Comparison of ENCODE assay signal across 20 cellular contexts in the genomic region with DNA sequence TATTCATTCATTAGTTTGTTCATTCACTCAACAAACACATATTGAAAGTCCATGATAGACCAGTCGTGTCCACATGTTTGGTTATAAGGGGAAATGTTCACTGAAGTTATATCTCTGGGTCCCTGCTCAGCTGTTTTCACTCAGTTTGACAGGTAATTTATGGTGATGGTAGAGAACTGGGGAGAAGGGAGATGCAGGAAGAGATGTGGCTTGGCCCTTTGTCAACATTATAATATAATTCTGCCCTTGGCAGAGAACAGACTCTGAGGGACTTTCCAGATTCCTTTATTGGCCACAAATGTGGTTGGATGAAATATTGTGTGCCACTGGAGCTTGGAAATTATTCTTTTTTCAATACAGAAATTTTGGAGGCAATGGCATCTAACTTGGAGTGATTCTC. TPM values are rescaled to one million over a fixed set of nuclear protein-coding genes. Genes with fewer than 3 reads are reported as not detected.
DNase-seq lines count a peak whose midpoint lies in the region; ATAC-seq and TF ChIP-seq lines count a peak whose summit lies in the region.
"Had no signal": no experiment of that assay in that cellular context is flagged by ENCODE, and none has a peak within 500 bp of the region (broad histone marks: within the 10 kb centered on the region; RNA-seq: fewer than 3 reads in every experiment).

No MANE protein-coding gene starts in this region.

- DNase-seq in MCF 10A (ENCODE audit: unreplicated experiment) (peak; percentile 27), breast epithelium (ENCODE audit: low spot score in 2 of 2) (no peak), fibroblast of peridontal ligament (ENCODE audit: extremely low read depth) (peak; percentile 80), neural progenitor cell (ENCODE audit: low spot score) (no peak), KBM-7 (no peak)
- DNase-seq in CD4-positive, alpha-beta T cell: no peak
- DNase-seq: activated CD4-positive, alpha-beta T cell treated with anti-CD3 and anti-CD28 coated beads for 48 hours; activated naive CD4-positive, alpha-beta T cell; naive B cell; NCI-H2029; NCI-H510A treated with DMSO at 0.1 percent for 48 hours; OCI-M1; stimulated activated CD4-positive, alpha-beta T cell treated with anti-CD3 and anti-CD28 coated beads, Interleukin-12 subunit alpha, Interleukin-12 subunit beta, amount 100 ng/mL, for 4 hours; stimulated activated naive B cell treated with anti-CD40 and anti-IgM and Interleukin-4, amounts not matched to agents 10 μg/mL and 1 μg/mL and 100 μg/mL, for 72 hours; trophoblast cell had no signal

- H3K4me2 ChIP-seq in neural progenitor cell: no peak overlapping the region

- H3K4me3 ChIP-seq in breast epithelium: no peak overlapping the region
- no peak overlapping the region for H3K4me3 ChIP-seq in neural progenitor cell
- H3K4me3 ChIP-seq: cardiac muscle cell, SJCRH30 had no signal

- CTCF ChIA-PET in MCF 10A (lab: Yijun Ruan, JAX): interaction anchor here (0.6 to 1.1 kb wide), 2 partner anchors 506 to 703 kb away, joined by 3 to 5 read pairs; no protein-coding TSS in a partner anchor
- CTCF ChIA-PET in CD4-positive, alpha-beta T cell (lab: Charles Lee): no interaction called here

- no peaks in the 10 kb centered on the region for H3K9me3 ChIP-seq in breast epithelium
- H3K9me3 ChIP-seq in CD4-positive, alpha-beta T cell (ENCODE audit: control insufficient read depth, low read length): no peaks in the 10 kb centered on the region
- no peaks in the 10 kb centered on the region for H3K9me3 ChIP-seq in neural progenitor cell (ENCODE audit: low read depth)
- H3K9me3 ChIP-seq: SJCRH30 had no signal

- ATAC-seq in SK-N-SH treated with all-trans-retinoic acid at 6 μM for 48 hours: peak; percentile 91
- ATAC-seq in CD4-positive, alpha-beta T cell (ENCODE audit: poor library complexity): no peak
- no peak for ATAC-seq in GM19328 (IDR thresholded peaks at IDR 0.05; ENCODE audit: unreplicated experiment)
- ATAC-seq: stimulated activated naive B cell treated with anti-CD40 and anti-IgM and Interleukin-4, amounts not matched to agents 10 μg/mL and 1 μg/mL and 100 μg/mL, for 72 hours had no signal

- H3K4me1 Mint-ChIP-seq in MCF 10A (ENCODE audit: insufficient read depth, unreplicated experiment) (no peaks in the 10 kb centered on the region), neural progenitor cell (no peaks in the 10 kb centered on the region)
- peaks cover 29% of the 10 kb centered on the region for H3K4me1 Mint-ChIP-seq in CD4-positive, alpha-beta T cell (ENCODE audit: low read depth)
- H3K4me1 Mint-ChIP-seq: naive B cell; stimulated activated naive B cell treated with anti-CD40 and anti-IgM and Interleukin-4, amounts not matched to agents 10 μg/mL and 1 μg/mL and 100 μg/mL, for 72 hours had no signal

- no peak overlapping the region for H2AFZ ChIP-seq in neural progenitor cell (replicated peaks)

- no peaks in the 10 kb centered on the region for H3F3A ChIP-seq in neural progenitor cell (ENCODE audit: low read depth)

- H3K36me3 ChIP-seq in breast epithelium: no peaks in the 10 kb centered on the region
- no peaks in the 10 kb centered on the region for H3K36me3 ChIP-seq in neural progenitor cell
- H3K36me3 ChIP-seq: cardiac muscle cell, SJCRH30 had no signal

- H3K27ac Mint-ChIP-seq in MCF 10A (ENCODE audit: low read depth, unreplicated experiment) (no peak overlapping the region), neural progenitor cell (no peak overlapping the region)
- no peak overlapping the region for H3K27ac Mint-ChIP-seq in CD4-positive, alpha-beta T cell
- H3K27ac Mint-ChIP-seq: naive B cell; stimulated activated naive B cell treated with anti-CD40 and anti-IgM and Interleukin-4, amounts not matched to agents 10 μg/mL and 1 μg/mL and 100 μg/mL, for 72 hours had no signal

- H3K27me3 Mint-ChIP-seq in MCF 10A (ENCODE audit: insufficient read depth, unreplicated experiment) (no peaks in the 10 kb centered on the region), neural progenitor cell (ENCODE audit: insufficient read depth, low read depth) (no peaks in the 10 kb centered on the region)
- H3K27me3 Mint-ChIP-seq in CD4-positive, alpha-beta T cell: no peaks in the 10 kb centered on the region

- intact Hi-C loops in MCF 10A (cut with micrococcal nuclease): no loop called here
- intact Hi-C loops in breast epithelium (cut with DNase I; ENCODE audit: low total_unique reads): no loop called here
- intact Hi-C loops in CD4-positive, alpha-beta T cell (cut with DNase I, micrococcal nuclease): no loop called here

- H3K4me3 Mint-ChIP-seq in MCF 10A (ENCODE audit: unreplicated experiment) (no peak overlapping the region), neural progenitor cell (no peak overlapping the region)
- H3K4me3 Mint-ChIP-seq in CD4-positive, alpha-beta T cell: no peak overlapping the region
- H3K4me3 Mint-ChIP-seq: naive B cell; stimulated activated naive B cell treated with anti-CD40 and anti-IgM and Interleukin-4, amounts not matched to agents 10 μg/mL and 1 μg/mL and 100 μg/mL, for 72 hours had no signal

- in situ Hi-C loops in KBM-7 (cut with MboI; ENCODE audit: low pct_unique_long_range_greater_than_20kb, low sequenced_read_pairs): no loop called here

- no peak for TF ChIP-seq POLR2A in breast epithelium (IDR thresholded peaks at IDR 0.05)

- no peaks in the 10 kb centered on the region for H3K4me1 ChIP-seq in breast epithelium
- H3K4me1 ChIP-seq in neural progenitor cell: no peaks in the 10 kb centered on the region
- H3K4me1 ChIP-seq: SJCRH30 had no signal

- BruUV-seq in MCF 10A (replicated peaks; lab: Mats Ljungman, UMichigan): no TSS peak

- H3K27ac ChIP-seq in breast epithelium (no peak overlapping the region), neural progenitor cell (no peak overlapping the region)
- H3K27ac ChIP-seq in CD4-positive, alpha-beta T cell (ENCODE audit: low read depth, low read length): no peak overlapping the region
- H3K27ac ChIP-seq: 22Rv1, cardiac muscle cell, SJCRH30 had no signal

- H3K36me3 Mint-ChIP-seq in MCF 10A (ENCODE audit: insufficient read depth, unreplicated experiment) (no peaks in the 10 kb centered on the region), neural progenitor cell (no peaks in the 10 kb centered on the region)
- no peaks in the 10 kb centered on the region for H3K36me3 Mint-ChIP-seq in CD4-positive, alpha-beta T cell (ENCODE audit: low read depth)
- H3K36me3 Mint-ChIP-seq: naive B cell; stimulated activated naive B cell treated with anti-CD40 and anti-IgM and Interleukin-4, amounts not matched to agents 10 μg/mL and 1 μg/mL and 100 μg/mL, for 72 hours had no signal

- no peak overlapping the region for H3K9ac ChIP-seq in neural progenitor cell

- H3K9me3 Mint-ChIP-seq in MCF 10A (ENCODE audit: unreplicated experiment): no peaks in the 10 kb centered on the region
- no peaks in the 10 kb centered on the region for H3K9me3 Mint-ChIP-seq in CD4-positive, alpha-beta T cell
- no peaks in the 10 kb centered on the region for H3K9me3 Mint-ChIP-seq in neural progenitor cell
- H3K9me3 Mint-ChIP-seq: stimulated activated naive B cell treated with anti-CD40 and anti-IgM and Interleukin-4, amounts not matched to agents 10 μg/mL and 1 μg/mL and 100 μg/mL, for 72 hours had no signal

- H4K20me1 ChIP-seq in neural progenitor cell (ENCODE audit: low read depth): no peaks in the 10 kb centered on the region

- POLR2A ChIA-PET in MCF 10A (lab: Yijun Ruan, JAX): no interaction called here
- POLR2A ChIA-PET in CD4-positive, alpha-beta T cell (lab: Charles Lee): no interaction called here

- no peaks in the 10 kb centered on the region for H3K79me2 ChIP-seq in neural progenitor cell (ENCODE audit: low read depth)

- H3K27me3 ChIP-seq in breast epithelium: no peaks in the 10 kb centered on the region
- H3K27me3 ChIP-seq in CD4-positive, alpha-beta T cell (ENCODE audit: control insufficient read depth, insufficient read depth, low read length): no peaks in the 10 kb centered on the region
- H3K27me3 ChIP-seq in neural progenitor cell: no peaks in the 10 kb centered on the region
- H3K27me3 ChIP-seq: cardiac muscle cell, SJCRH30 had no signal

- no peak for TF ChIP-seq CTCF in MCF 10A (IDR thresholded peaks at IDR 0.05; ENCODE audit: unreplicated experiment)
- no peak for TF ChIP-seq CTCF in breast epithelium (IDR thresholded peaks at IDR 0.05)
- TF ChIP-seq CTCF in CD4-positive, alpha-beta T cell (IDR thresholded peaks at IDR 0.05): no peak
- no peak for TF ChIP-seq CTCF in neural progenitor cell (IDR thresholded peaks at IDR 0.05)

TF ChIP-seq in SK-N-SH treated with all-trans-retinoic acid at 6 μM for 48 hours, 23 proteins besides CTCF, POLR2A, EP300 and RAD21 (continues in another document):
- TF ChIP-seq ZNF8 (CRISPR knock-in tag; IDR thresholded peaks at IDR 0.05): 0 out of 2 replicates have a peak, but pooled peaks have one; percentile 39
- peak; percentile 60; the same call in 1 of the 2 replicates for TF ChIP-seq ZC3H10 (CRISPR knock-in tag; IDR thresholded peaks at IDR 0.05)
- TF ChIP-seq ZNF565 (CRISPR knock-in tag; conservative IDR thresholded peaks at IDR 0.05; ENCODE audit: low read depth): no peak
- TF ChIP-seq, protein P1, sequence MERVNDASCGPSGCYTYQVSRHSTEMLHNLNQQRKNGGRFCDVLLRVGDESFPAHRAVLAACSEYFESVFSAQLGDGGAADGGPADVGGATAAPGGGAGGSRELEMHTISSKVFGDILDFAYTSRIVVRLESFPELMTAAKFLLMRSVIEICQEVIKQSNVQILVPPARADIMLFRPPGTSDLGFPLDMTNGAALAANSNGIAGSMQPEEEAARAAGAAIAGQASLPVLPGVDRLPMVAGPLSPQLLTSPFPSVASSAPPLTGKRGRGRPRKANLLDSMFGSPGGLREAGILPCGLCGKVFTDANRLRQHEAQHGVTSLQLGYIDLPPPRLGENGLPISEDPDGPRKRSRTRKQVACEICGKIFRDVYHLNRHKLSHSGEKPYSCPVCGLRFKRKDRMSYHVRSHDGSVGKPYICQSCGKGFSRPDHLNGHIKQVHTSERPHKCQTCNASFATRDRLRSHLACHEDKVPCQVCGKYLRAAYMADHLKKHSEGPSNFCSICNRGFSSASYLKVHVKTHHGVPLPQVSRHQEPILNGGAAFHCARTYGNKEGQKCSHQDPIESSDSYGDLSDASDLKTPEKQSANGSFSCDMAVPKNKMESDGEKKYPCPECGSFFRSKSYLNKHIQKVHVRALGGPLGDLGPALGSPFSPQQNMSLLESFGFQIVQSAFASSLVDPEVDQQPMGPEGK (CRISPR knock-in tag; IDR thresholded peaks at IDR 0.05; ENCODE audit: borderline replicate concordance): peak; percentile 85; the same call in 1 of the 2 replicates
- TF ChIP-seq ISL1 (CRISPR knock-in tag; IDR thresholded peaks at IDR 0.05): peak; percentile 96
- TF ChIP-seq TOX (CRISPR knock-in tag; IDR thresholded peaks at IDR 0.05; ENCODE audit: borderline replicate concordance): peak; percentile 64
- peak; percentile 83 for TF ChIP-seq TCF4 (CRISPR knock-in tag; IDR thresholded peaks at IDR 0.05; ENCODE audit: borderline replicate concordance)

RNA-seq across cellular contexts. Expression of gene OSTC, which starts 50.0 kb away (rescaled TPM):
- total RNA-seq in MCF 10A (2022) (175 and 214 TPM in 2 replicates), breast epithelium (10 to 100 TPM; 53.4 to 84.6 (median 63.1) TPM), neural progenitor cell (ENCODE audit: low replicate concordance) (213 and 290 TPM in 2 replicates)
- 10 to 100 TPM; 21.8 to 25.5 TPM for total RNA-seq in CD4-positive, alpha-beta T cell

Comparison
In these comparisons a context has a peak if more than half of its experiments do, and no peak if none do; other contexts are left out.
1. DNase-seq: peak in MCF 10A (single experiment) and fibroblast of peridontal ligament (single experiment); none in breast epithelium (0 of 2), CD4-positive, alpha-beta T cell (0 of 10), neural progenitor cell (single experiment) and KBM-7 (single experiment).